ENCODE assay signal across 1 cellular context in genomic region chr18:24703316-24703715, GRCh38.
TF ChIP-seq lines count a peak whose summit lies in the region.

No MANE protein-coding gene starts in this region.

TF ChIP-seq in HEK293T, 16 proteins besides CTCF, POLR2A, EP300 and RAD21 (continued from another document):
- no peak for TF ChIP-seq PKNOX1 (IDR thresholded peaks at IDR 0.05)
- TF ChIP-seq BHLHE40 (IDR thresholded peaks at IDR 0.05; ENCODE audit: borderline replicate concordance), result no peak
